In genomic region chr13:98476538-98476966, GRCh38 we compare ENCODE assay signal across 8 cellular contexts.
DNase-seq lines count a peak whose midpoint lies in the region; ATAC-seq, FAIRE-seq and TF ChIP-seq lines count a peak whose summit lies in the region.

No MANE protein-coding gene starts in this region.

- TF ChIP-seq POLR2A in HepG2 (IDR thresholded peaks at IDR 0.05; ENCODE audit: insufficient read depth in 1 of 2, low read depth in 2 of 2, low read length in 2 of 2), result no peak
- no peak for TF ChIP-seq POLR2A in esophagus muscularis mucosa (IDR thresholded peaks at IDR 0.05; ENCODE audit: low read depth)

- no peak overlapping the region for H3K9ac ChIP-seq in HepG2 (ENCODE audit: insufficient read depth, low read depth, low read length)

- CTCF ChIA-PET in HepG2 (lab: Yijun Ruan, JAX; ENCODE audit: low intra/inter-chr PET ratio, low total read pairs), result no interaction called here

- peaks cover 24% of the 10 kb centered on the region; the same call in 1 of the 2 replicates for H4K20me1 ChIP-seq in HepG2 (ENCODE audit: insufficient read depth, low read length)

- in situ Hi-C loops in HepG2 (cut with HindIII; ENCODE audit: extremely low pct_ligation_motif_present, low pct_unique_long_range_greater_than_20kb), result no loop called here

- H3K36me3 ChIP-seq in HepG2 (replicated peaks in 1 of 2; ENCODE audit: control insufficient read depth in 1 of 2, insufficient read depth in 2 of 2, low read length in 2 of 2) (peaks cover 21 to 40% of the 10 kb centered on the region in 2 experiments; a peak in 4 of 5 replicates), esophagus muscularis mucosa (peaks cover 9 to 31% (median 21%) of the 10 kb centered on the region in 4 donors)

- POLR2A ChIA-PET in HepG2 (lab: Yijun Ruan, JAX), result no interaction called here

- peak overlapping the region; percentile 8 for H3K27ac ChIP-seq in HepG2 (ENCODE audit: extremely low read length, insufficient read depth, low read length)
- peak overlapping the region in 2 of 4 donors; percentile 46 to 68 for H3K27ac ChIP-seq in esophagus muscularis mucosa (replicated peaks in 1 of 4)

- no peak overlapping the region for H2AFZ ChIP-seq in HepG2 (ENCODE audit: low read length)

- H3K79me2 ChIP-seq in HepG2 (ENCODE audit: insufficient read depth, low read length), result peaks cover 52% of the 10 kb centered on the region

- H3K4me3 ChIP-seq in HepG2 (replicated peaks in 1 of 3; ENCODE audit: insufficient read depth in 1 of 3, low read depth in 2 of 3, low read length in 3 of 3) (no peak overlapping the region), esophagus muscularis mucosa (no peak overlapping the region)

- no peak overlapping the region for H3K4me2 ChIP-seq in HepG2 (ENCODE audit: low read depth, low read length)

- no peaks in the 10 kb centered on the region for H3K27me3 ChIP-seq in HepG2 (ENCODE audit: control insufficient read depth in 1 of 2, insufficient read depth in 2 of 2, low read length in 2 of 2)
- H3K27me3 ChIP-seq in esophagus muscularis mucosa, result no peaks in the 10 kb centered on the region

- H3K9me3 ChIP-seq in HepG2 (ENCODE audit: low read length) (no peaks in the 10 kb centered on the region), esophagus muscularis mucosa (no peaks in the 10 kb centered on the region)

- intact Hi-C loops in HepG2 (cut with micrococcal nuclease; ENCODE audit: unreplicated experiment), result no loop called here
- intact Hi-C loops in esophagus muscularis mucosa (cut with DNase I), result no loop called here

- DNase-seq in AG08396 (ENCODE audit: low spot score) (peak; percentile 79), T-helper 9 cell (peak; percentile 77), astrocyte of the hippocampus (ENCODE audit: low read depth, low spot score) (peak; percentile 91), HepG2 (ENCODE audit: low spot score) (no peak), esophagus muscularis mucosa (ENCODE audit: extremely low spot score) (no peak)
- peak; percentile 71 to 75 for DNase-seq in stimulated activated CD8-positive, alpha-beta memory T cell treated with anti-CD3 and anti-CD28 coated beads, Interleukin-2, amount 100 ng/mL, for 1 hour (ENCODE audit: low read depth in 2 of 2)

- TF ChIP-seq CTCF in HepG2 (CRISPR knock-in tag; IDR thresholded peaks at IDR 0.05), result no peak
- no peak for TF ChIP-seq CTCF in esophagus muscularis mucosa (IDR thresholded peaks at IDR 0.05)

- TF ChIP-seq RAD21 in HepG2 (CRISPR knock-in tag; IDR thresholded peaks at IDR 0.05), result no peak

- no peak for FAIRE-seq in HepG2 (lab: Jason Lieb, UNC)

- TF ChIP-seq EP300 in HepG2 (IDR thresholded peaks at IDR 0.05; ENCODE audit: low read depth in 2 of 2, low read length in 2 of 2) (no peak), HepG2 (CRISPR knock-in tag; IDR thresholded peaks at IDR 0.05; ENCODE audit: borderline replicate concordance) (no peak), esophagus muscularis mucosa (IDR thresholded peaks at IDR 0.05) (no peak)

- ATAC-seq in GM19395 (IDR thresholded peaks at IDR 0.05; ENCODE audit: unreplicated experiment), result peak; percentile 94
- peak; percentile 96 for ATAC-seq in HG03460 (IDR thresholded peaks at IDR 0.05; ENCODE audit: unreplicated experiment)
- ATAC-seq in HepG2, result peak; percentile 73

- H3K4me1 ChIP-seq in HepG2 (ENCODE audit: insufficient read depth, low read length) (peaks cover 70% of the 10 kb centered on the region), esophagus muscularis mucosa (peaks cover 41 to 71% (median 67%) of the 10 kb centered on the region in 4 donors)

- 88% methylated on average over 10 of the region's 13 CpGs for WGBS in HepG2 (ENCODE audit: low lambda C conversion rate)
- WGBS in esophagus muscularis mucosa, result 56% methylated on average over 13 of the region's 13 CpGs

- no TSS peak for BruUV-seq in HepG2 (replicated peaks; lab: Mats Ljungman, UMichigan)

TF ChIP-seq in HepG2, 621 proteins besides CTCF, POLR2A, EP300 and RAD21 (continues in another document):
- TF ChIP-seq ZFX (CRISPR knock-in tag; IDR thresholded peaks at IDR 0.05; ENCODE audit: low read depth), result peak; percentile 48
- TF ChIP-seq ZFP37 (CRISPR knock-in tag; IDR thresholded peaks at IDR 0.05; ENCODE audit: borderline replicate concordance), result no peak
- no peak for TF ChIP-seq ZNF720 (CRISPR knock-in tag; IDR thresholded peaks at IDR 0.05)
- TF ChIP-seq, protein P1, sequence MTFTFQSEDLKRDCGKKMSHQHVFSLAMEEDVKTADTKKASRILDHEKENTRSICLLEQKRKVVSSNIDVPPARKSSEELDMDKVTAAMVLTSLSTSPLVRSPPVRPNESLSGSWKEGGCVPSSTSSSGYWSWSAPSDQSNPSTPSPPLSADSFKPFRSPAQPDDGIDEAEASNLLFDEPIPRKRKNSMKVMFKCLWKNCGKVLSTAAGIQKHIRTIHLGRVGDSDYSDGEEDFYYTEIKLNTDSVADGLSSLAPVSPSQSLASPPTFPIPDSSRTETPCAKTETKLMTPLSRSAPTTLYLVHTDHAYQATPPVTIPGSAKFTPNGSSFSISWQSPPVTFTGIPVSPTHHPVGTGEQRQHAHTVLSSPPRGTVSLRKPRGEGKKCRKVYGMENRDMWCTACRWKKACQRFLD (CRISPR knock-in tag; IDR thresholded peaks at IDR 0.05; ENCODE audit: borderline replicate concordance), result no peak
- no peak for TF ChIP-seq SKI (IDR thresholded peaks at IDR 0.05; ENCODE audit: partially characterized antibody)
- no peak for TF ChIP-seq ZNF615 (CRISPR knock-in tag; IDR thresholded peaks at IDR 0.05; ENCODE audit: borderline replicate concordance)
- no peak for TF ChIP-seq RFX3 (CRISPR knock-in tag; IDR thresholded peaks at IDR 0.05)
- TF ChIP-seq PCBP1 (IDR thresholded peaks at IDR 0.05; ENCODE audit: borderline replicate concordance, low read depth, low read length), result no peak
- no peak for TF ChIP-seq GATA4 (IDR thresholded peaks at IDR 0.05; ENCODE audit: borderline replicate concordance, low read depth)
- TF ChIP-seq TMF1 (CRISPR knock-in tag; IDR thresholded peaks at IDR 0.05; ENCODE audit: low read depth), result no peak
- TF ChIP-seq HOXA3 (CRISPR knock-in tag; IDR thresholded peaks at IDR 0.05), result peak; percentile 36; the same call in 1 of the 2 replicates
- TF ChIP-seq ZNF275 (CRISPR knock-in tag; IDR thresholded peaks at IDR 0.05; ENCODE audit: borderline replicate concordance), result no peak
- no peak for TF ChIP-seq ZNF256 (CRISPR knock-in tag; conservative IDR thresholded peaks at IDR 0.05)
- TF ChIP-seq DPF2 (CRISPR knock-in tag; IDR thresholded peaks at IDR 0.05; ENCODE audit: borderline replicate concordance, low read depth), result no peak
- TF ChIP-seq LCORL (IDR thresholded peaks at IDR 0.05), result no peak
- no peak for TF ChIP-seq LCORL (CRISPR knock-in tag; IDR thresholded peaks at IDR 0.05)
- no peak for TF ChIP-seq GRHL1 (CRISPR knock-in tag; conservative IDR thresholded peaks at IDR 0.05)
- TF ChIP-seq TCF12 (IDR thresholded peaks at IDR 0.05), result no peak
- TF ChIP-seq TCF12 (CRISPR knock-in tag; IDR thresholded peaks at IDR 0.05), result no peak
- TF ChIP-seq AGO2 (optimal IDR thresholded peaks at IDR 0.05; ENCODE audit: low read depth, low read length), result peak; percentile 33
- TF ChIP-seq ZNF205 (CRISPR knock-in tag; IDR thresholded peaks at IDR 0.05), result no peak
- no peak for TF ChIP-seq YEATS2 (CRISPR knock-in tag; IDR thresholded peaks at IDR 0.05; ENCODE audit: borderline replicate concordance)
- TF ChIP-seq ZBTB44 (CRISPR knock-in tag; IDR thresholded peaks at IDR 0.05), result no peak
- TF ChIP-seq IKZF4 (CRISPR knock-in tag; IDR thresholded peaks at IDR 0.05; ENCODE audit: borderline replicate concordance, low read depth, not compliant biosample characterization), result no peak
- no peak for TF ChIP-seq SP4 (CRISPR knock-in tag; IDR thresholded peaks at IDR 0.05)

Comparison
In these comparisons a context has a peak if more than half of its experiments do, and no peak if none do; other contexts are left out.
1. DNase-seq: peak in AG08396 (single experiment), T-helper 9 cell (single experiment), astrocyte of the hippocampus (single experiment) and stimulated activated CD8-positive, alpha-beta memory T cell treated with anti-CD3 and anti-CD28 coated beads, Interleukin-2, amount 100 ng/mL, for 1 hour (2 of 2); none in HepG2 (single experiment) and esophagus muscularis mucosa (single experiment).
2. Peak in every context shown above with its lines, with median percentiles within 50 percentile points of each other: ATAC-seq.